Comparison of ENCODE assay signal across 9 cellular contexts in the genomic region with DNA sequence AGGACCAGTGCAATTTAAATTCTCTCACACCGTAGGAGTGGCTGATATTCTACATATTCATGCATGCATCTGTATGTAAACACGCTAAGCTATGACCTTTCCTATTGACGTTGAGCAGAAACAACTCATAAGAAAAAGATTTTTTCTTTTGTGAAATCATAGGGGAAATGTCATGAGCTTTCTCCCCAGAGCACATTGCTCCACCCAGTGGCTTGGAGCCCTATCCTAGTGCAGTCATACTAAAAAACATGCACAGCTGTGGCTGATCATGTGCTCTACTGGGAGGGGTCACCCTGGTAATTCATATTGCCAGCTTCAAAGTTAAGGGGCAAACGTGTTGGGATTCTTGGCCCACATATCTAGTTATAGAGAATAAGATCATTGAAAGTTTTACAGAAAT. TPM values are rescaled to one million over a fixed set of nuclear protein-coding genes. Genes with fewer than 3 reads are reported as not detected.
DNase-seq lines count a peak whose midpoint lies in the region; ATAC-seq, FAIRE-seq and TF ChIP-seq lines count a peak whose summit lies in the region.
"Had no signal": no experiment of that assay in that cellular context is flagged by ENCODE, and none has a peak within 500 bp of the region (broad histone marks: within the 10 kb centered on the region; RNA-seq: fewer than 3 reads in every experiment).

No MANE protein-coding gene starts in this region.

- no peak for ATAC-seq in natural killer cell treated with Interleukin-12 subunit alpha and Interleukin-12 subunit beta and Interleukin-15 and Interleukin-18, amount 100 ng/mL, for 72 hours

- no peak overlapping the region for H3K27ac Mint-ChIP-seq in natural killer cell treated with Interleukin-12 subunit alpha and Interleukin-12 subunit beta and Interleukin-15 and Interleukin-18, amount 100 ng/mL, for 72 hours

- TF ChIP-seq CTCF in bronchial epithelial cell (IDR thresholded peaks at IDR 0.05; ENCODE audit: insufficient read depth, low read length, severe bottlenecking), result no peak

- peak overlapping the region; percentile 93 for H3K27ac ChIP-seq in muscle layer of duodenum (ENCODE audit: low read length)

- peaks cover 14% of the 10 kb centered on the region for H3K36me3 Mint-ChIP-seq in natural killer cell treated with Interleukin-12 subunit alpha and Interleukin-12 subunit beta and Interleukin-15 and Interleukin-18, amount 100 ng/mL, for 72 hours

- peaks cover 21 to 39% of the 10 kb centered on the region in 2 donors for H3K4me1 ChIP-seq in muscle layer of duodenum (ENCODE audit: control insufficient read depth in 1 of 2, insufficient read depth in 2 of 2, low read length in 2 of 2)

- peak; percentile 83 for DNase-seq in Ammon's horn (ENCODE audit: low spot score)
- peak; percentile 44 for DNase-seq in MG63
- DNase-seq in bronchial epithelial cell (ENCODE audit: low read depth), result peak; percentile 41
- DNase-seq in NCI-H526 (lab: John Stamatoyannopoulos, UW), result no peak
- no peak for DNase-seq in natural killer cell treated with Interleukin-12 subunit alpha and Interleukin-12 subunit beta and Interleukin-15 and Interleukin-18, amount 100 ng/mL, for 72 hours (ENCODE audit: low spot score)
- DNase-seq in stimulated activated CD4-positive, alpha-beta T cell treated with anti-CD3 and anti-CD28 coated beads, Interleukin-4, amount 100 ng/mL, for 1 hour, result no peak
- DNase-seq in NCI-H187 (lab: John Stamatoyannopoulos, UW), result no peak

- peaks cover 30 to 35% of the 10 kb centered on the region in 2 donors for H3K4me1 Mint-ChIP-seq in natural killer cell treated with Interleukin-12 subunit alpha and Interleukin-12 subunit beta and Interleukin-15 and Interleukin-18, amount 100 ng/mL, for 72 hours (ENCODE audit: low read depth in 2 of 2)

- no peaks in the 10 kb centered on the region for H3K27me3 Mint-ChIP-seq in natural killer cell treated with Interleukin-12 subunit alpha and Interleukin-12 subunit beta and Interleukin-15 and Interleukin-18, amount 100 ng/mL, for 72 hours

- no peak overlapping the region for H3K4me3 Mint-ChIP-seq in natural killer cell treated with Interleukin-12 subunit alpha and Interleukin-12 subunit beta and Interleukin-15 and Interleukin-18, amount 100 ng/mL, for 72 hours

- H3K27me3 ChIP-seq in MG63 (no peaks in the 10 kb centered on the region), bronchial epithelial cell (ENCODE audit: control insufficient read depth, insufficient read depth, low read length) (no peaks in the 10 kb centered on the region), muscle layer of duodenum (ENCODE audit: low read depth, low read length) (no peaks in the 10 kb centered on the region)

- peaks cover 4% of the 10 kb centered on the region for H3K9me3 Mint-ChIP-seq in natural killer cell treated with Interleukin-12 subunit alpha and Interleukin-12 subunit beta and Interleukin-15 and Interleukin-18, amount 100 ng/mL, for 72 hours

- peaks cover 2% of the 10 kb centered on the region; the same call in 1 of the 2 replicates for H3K9me3 ChIP-seq in MG63
- no peaks in the 10 kb centered on the region for H3K9me3 ChIP-seq in muscle layer of duodenum (ENCODE audit: control insufficient read depth in 1 of 2, low read length in 2 of 2)

- H3K4me3 ChIP-seq in MG63, result no peak overlapping the region
- no peak overlapping the region for H3K4me3 ChIP-seq in bronchial epithelial cell (ENCODE audit: low read depth, low read length)
- H3K4me3 ChIP-seq in muscle layer of duodenum (ENCODE audit: low read depth in 1 of 2, low read length in 2 of 2), result no peak overlapping the region

- H3K36me3 ChIP-seq in MG63, result no peaks in the 10 kb centered on the region
- no peaks in the 10 kb centered on the region for H3K36me3 ChIP-seq in bronchial epithelial cell (ENCODE audit: control insufficient read depth, insufficient read depth, low read length)
- H3K36me3 ChIP-seq in muscle layer of duodenum (ENCODE audit: control insufficient read depth in 1 of 2, insufficient read depth in 2 of 2, low read length in 2 of 2), result no peaks in the 10 kb centered on the region

- no peak for FAIRE-seq in bronchial epithelial cell (lab: Jason Lieb, UNC)
- FAIRE-seq: endothelial cell of umbilical vein had no signal

RNA-seq across cellular contexts. Expression of a gene that starts 1.8 kb away (rescaled TPM):
- total RNA-seq in MG63 (2014; rRNA removed; shearing (Covaris generic); ENCODE audit: low replicate concordance), result 23.4 and 25.5 TPM in 2 replicates
- total RNA-seq in bronchial epithelial cell, result 23.9 and 24.7 TPM in 2 replicates
- 10 to 100 TPM; 33.7 to 35.6 TPM for total RNA-seq in natural killer cell treated with Interleukin-12 subunit alpha and Interleukin-12 subunit beta and Interleukin-15 and Interleukin-18, amount 100 ng/mL, for 72 hours

RNA-seq across cellular contexts. Expression of a gene that starts 9.3 kb away (rescaled TPM):
- 8.4 and 13.9 TPM in 2 replicates for total RNA-seq in MG63 (2014; rRNA removed; shearing (Covaris generic); ENCODE audit: low replicate concordance)
- 7.3 and 7.4 TPM in 2 replicates for total RNA-seq in bronchial epithelial cell
- 10 to 100 TPM; 31.8 to 40.7 TPM for total RNA-seq in natural killer cell treated with Interleukin-12 subunit alpha and Interleukin-12 subunit beta and Interleukin-15 and Interleukin-18, amount 100 ng/mL, for 72 hours

Comparison
In these comparisons a context has a peak if more than half of its experiments do, and no peak if none do; other contexts are left out.
1. DNase-seq: peak in Ammon's horn (single experiment), MG63 (single experiment) and bronchial epithelial cell (single experiment); none in NCI-H526 (0 of 2), natural killer cell treated with Interleukin-12 subunit alpha and Interleukin-12 subunit beta and Interleukin-15 and Interleukin-18, amount 100 ng/mL, for 72 hours (single experiment), stimulated activated CD4-positive, alpha-beta T cell treated with anti-CD3 and anti-CD28 coated beads, Interleukin-4, amount 100 ng/mL, for 1 hour (single experiment) and NCI-H187 (0 of 2).